In the genomic region with DNA sequence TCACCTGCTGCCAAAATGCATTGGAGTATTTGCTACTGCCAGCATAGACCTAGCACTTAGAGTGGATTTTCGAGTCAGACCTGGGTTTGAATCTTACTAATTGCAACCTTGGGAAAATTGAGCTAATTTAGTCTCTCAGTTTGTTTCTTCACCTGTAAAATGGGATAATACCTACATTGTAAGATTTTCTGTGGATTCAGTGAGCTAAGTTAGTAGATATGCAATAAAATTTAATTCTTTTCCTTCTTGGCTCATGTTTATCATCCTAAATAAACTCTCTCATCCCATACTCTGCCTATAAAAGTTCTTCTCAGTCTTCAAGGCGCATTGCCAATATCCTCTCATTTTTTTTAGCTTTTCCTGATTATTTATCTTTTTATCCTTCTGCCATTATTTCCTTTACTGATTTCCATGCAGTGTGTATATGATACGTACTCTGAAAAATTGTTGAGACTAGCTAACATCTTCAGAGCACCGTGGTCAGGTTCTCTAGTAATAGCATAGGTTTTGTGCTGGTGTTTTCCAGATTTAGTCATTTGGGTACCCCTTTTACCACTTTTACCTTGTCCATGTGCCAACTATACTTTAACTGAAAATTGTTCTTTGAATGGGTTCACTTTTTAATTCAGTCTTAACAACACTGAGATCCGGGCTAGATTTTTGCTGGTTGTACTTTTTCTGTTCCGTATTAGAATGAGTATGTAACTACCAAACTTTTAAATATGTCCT, we compare ENCODE assay signal across 2 cellular contexts.
TF ChIP-seq lines count a peak whose summit lies in the region.

No MANE protein-coding gene starts in this region.

TF ChIP-seq in GM12891, 5 proteins besides CTCF, POLR2A, EP300 and RAD21 (continued from another document):
- TF ChIP-seq PAX5 (IDR thresholded peaks at IDR 0.05; ENCODE audit: insufficient read depth, low read length, severe bottlenecking) (no peak), POLR2AphosphoS5 (IDR thresholded peaks at IDR 0.05; ENCODE audit: low read depth, low read length) (no peak)

TF ChIP-seq in K562, 482 proteins besides CTCF, POLR2A, EP300 and RAD21 (continued from another document):
- no peak for TF ChIP-seq ZNF324 (CRISPR knock-in tag; IDR thresholded peaks at IDR 0.05)
- no peak for TF ChIP-seq CBX2 (IDR thresholded peaks at IDR 0.05; ENCODE audit: insufficient read depth, low read length, poor library complexity, severe bottlenecking)
- TF ChIP-seq PHF8 (IDR thresholded peaks at IDR 0.05; ENCODE audit: borderline replicate concordance, low read length), result no peak
- TF ChIP-seq, protein P1, sequence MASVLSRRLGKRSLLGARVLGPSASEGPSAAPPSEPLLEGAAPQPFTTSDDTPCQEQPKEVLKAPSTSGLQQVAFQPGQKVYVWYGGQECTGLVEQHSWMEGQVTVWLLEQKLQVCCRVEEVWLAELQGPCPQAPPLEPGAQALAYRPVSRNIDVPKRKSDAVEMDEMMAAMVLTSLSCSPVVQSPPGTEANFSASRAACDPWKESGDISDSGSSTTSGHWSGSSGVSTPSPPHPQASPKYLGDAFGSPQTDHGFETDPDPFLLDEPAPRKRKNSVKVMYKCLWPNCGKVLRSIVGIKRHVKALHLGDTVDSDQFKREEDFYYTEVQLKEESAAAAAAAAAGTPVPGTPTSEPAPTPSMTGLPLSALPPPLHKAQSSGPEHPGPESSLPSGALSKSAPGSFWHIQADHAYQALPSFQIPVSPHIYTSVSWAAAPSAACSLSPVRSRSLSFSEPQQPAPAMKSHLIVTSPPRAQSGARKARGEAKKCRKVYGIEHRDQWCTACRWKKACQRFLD (CRISPR knock-in tag; IDR thresholded peaks at IDR 0.05), result no peak
- no peak for TF ChIP-seq ELK3 (CRISPR knock-in tag; IDR thresholded peaks at IDR 0.05)
- TF ChIP-seq CBX8 (IDR thresholded peaks at IDR 0.05; ENCODE audit: borderline replicate concordance, extremely low read depth, low read depth, low read length, poor library complexity, severe bottlenecking), result no peak
- TF ChIP-seq RBM39 (optimal IDR thresholded peaks at IDR 0.05; ENCODE audit: low read depth, low read length), result no peak
- TF ChIP-seq GTF2E2 (tag; IDR thresholded peaks at IDR 0.05), result no peak
- TF ChIP-seq XRCC5 (IDR thresholded peaks at IDR 0.05; ENCODE audit: low read depth, low read length), result no peak
- TF ChIP-seq ZBTB17 (CRISPR knock-in tag; IDR thresholded peaks at IDR 0.05), result no peak
- TF ChIP-seq XRCC3 (IDR thresholded peaks at IDR 0.05), result no peak
- no peak for TF ChIP-seq TEAD2 (tag; IDR thresholded peaks at IDR 0.05)
- no peak for TF ChIP-seq NR2C2 (CRISPR knock-in tag; IDR thresholded peaks at IDR 0.05)
- no peak for TF ChIP-seq NR2C2 (tag; IDR thresholded peaks at IDR 0.05)
- TF ChIP-seq, protein P2, sequence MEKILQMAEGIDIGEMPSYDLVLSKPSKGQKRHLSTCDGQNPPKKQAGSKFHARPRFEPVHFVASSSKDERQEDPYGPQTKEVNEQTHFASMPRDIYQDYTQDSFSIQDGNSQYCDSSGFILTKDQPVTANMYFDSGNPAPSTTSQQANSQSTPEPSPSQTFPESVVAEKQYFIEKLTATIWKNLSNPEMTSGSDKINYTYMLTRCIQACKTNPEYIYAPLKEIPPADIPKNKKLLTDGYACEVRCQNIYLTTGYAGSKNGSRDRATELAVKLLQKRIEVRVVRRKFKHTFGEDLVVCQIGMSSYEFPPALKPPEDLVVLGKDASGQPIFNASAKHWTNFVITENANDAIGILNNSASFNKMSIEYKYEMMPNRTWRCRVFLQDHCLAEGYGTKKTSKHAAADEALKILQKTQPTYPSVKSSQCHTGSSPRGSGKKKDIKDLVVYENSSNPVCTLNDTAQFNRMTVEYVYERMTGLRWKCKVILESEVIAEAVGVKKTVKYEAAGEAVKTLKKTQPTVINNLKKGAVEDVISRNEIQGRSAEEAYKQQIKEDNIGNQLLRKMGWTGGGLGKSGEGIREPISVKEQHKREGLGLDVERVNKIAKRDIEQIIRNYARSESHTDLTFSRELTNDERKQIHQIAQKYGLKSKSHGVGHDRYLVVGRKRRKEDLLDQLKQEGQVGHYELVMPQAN (IDR thresholded peaks at IDR 0.05; ENCODE audit: borderline replicate concordance), result no peak
TF ChIP-seq in K562: peak in this region for 0.
